Comparison of ENCODE assay signal across 22 cellular contexts in genomic region chr16:89455692-89456091, GRCh38. TPM values are rescaled to one million over a fixed set of nuclear protein-coding genes. Genes with fewer than 3 reads are reported as not detected.
DNase-seq lines count a peak whose midpoint lies in the region; ATAC-seq and TF ChIP-seq lines count a peak whose summit lies in the region.
"Had no signal": no experiment of that assay in that cellular context is flagged by ENCODE, and none has a peak within 500 bp of the region (broad histone marks: within the 10 kb centered on the region; RNA-seq: fewer than 3 reads in every experiment).

No MANE protein-coding gene starts in this region.

- no peaks in the 10 kb centered on the region for H3K27me3 Mint-ChIP-seq in activated CD4-positive, alpha-beta T cell treated with anti-CD3 and anti-CD28 coated beads, Interleukin-2, amount 10 ng/mL, durations not matched to agents 7 days and 5 days
- H3K27me3 Mint-ChIP-seq in CD8-positive, alpha-beta T cell (ENCODE audit: low read depth) = no peaks in the 10 kb centered on the region
- no peaks in the 10 kb centered on the region for H3K27me3 Mint-ChIP-seq in activated T-helper 17 cell treated with anti-CD3 and anti-CD28 coated beads, Interleukin-2, amount 50 U/mL, for 72 hours
- H3K27me3 Mint-ChIP-seq in naive B cell = peaks cover 0 to 3% (median 0%) of the 10 kb centered on the region in 3 donors

- H3K4me3 ChIP-seq in CD8-positive, alpha-beta T cell (ENCODE audit: low read depth, low read length) = no peak overlapping the region
- no peak overlapping the region for H3K4me3 ChIP-seq in mucosa of descending colon
- H3K4me3 ChIP-seq: heart right ventricle, MG63, right lobe of liver had no signal

- CTCF ChIA-PET in activated CD4-positive, alpha-beta T cell treated with anti-CD3 and anti-CD28 coated beads, Interleukin-2, amount 10 ng/mL, durations not matched to agents 7 days and 5 days (lab: Charles Lee) = interaction anchor here (0.6 to 1.2 kb wide), 6 partner anchors 29 to 1025 kb away, joined by 3 to 4 read pairs (median 3); no protein-coding TSS in a partner anchor
- CTCF ChIA-PET in CD8-positive, alpha-beta T cell (lab: Charles Lee) = interaction anchor here (0.7 to 3.1 kb wide), 3 partner anchors 9 to 493 kb away, joined by 3 to 10 read pairs (median 6); partner anchors contain the start of gene DEF8

- H3K9me3 Mint-ChIP-seq in activated CD4-positive, alpha-beta T cell treated with anti-CD3 and anti-CD28 coated beads, Interleukin-2, amount 10 ng/mL, durations not matched to agents 7 days and 5 days = no peaks in the 10 kb centered on the region
- H3K9me3 Mint-ChIP-seq in CD8-positive, alpha-beta T cell = no peaks in the 10 kb centered on the region
- H3K9me3 Mint-ChIP-seq in activated T-helper 17 cell treated with anti-CD3 and anti-CD28 coated beads, Interleukin-2, amount 50 U/mL, for 72 hours = no peaks in the 10 kb centered on the region
- H3K9me3 Mint-ChIP-seq in naive B cell = peaks cover 0 to 3% (median 0%) of the 10 kb centered on the region in 7 donors

- POLR2A ChIA-PET in activated CD4-positive, alpha-beta T cell treated with anti-CD3 and anti-CD28 coated beads, Interleukin-2, amount 10 ng/mL, durations not matched to agents 7 days and 5 days (lab: Charles Lee) = no interaction called here
- POLR2A ChIA-PET in CD8-positive, alpha-beta T cell (lab: Charles Lee) = interaction anchor here (0.7 to 1.7 kb wide), 8 partner anchors 10 to 137 kb away, joined by 3 to 4 read pairs (median 3); no protein-coding TSS in a partner anchor

- H3K4me1 Mint-ChIP-seq in activated CD4-positive, alpha-beta T cell treated with anti-CD3 and anti-CD28 coated beads, Interleukin-2, amount 10 ng/mL, durations not matched to agents 7 days and 5 days = peaks cover 75% of the 10 kb centered on the region
- peaks cover 75% of the 10 kb centered on the region for H3K4me1 Mint-ChIP-seq in CD8-positive, alpha-beta T cell (ENCODE audit: low read depth)
- H3K4me1 Mint-ChIP-seq in activated T-helper 17 cell treated with anti-CD3 and anti-CD28 coated beads, Interleukin-2, amount 50 U/mL, for 72 hours = peaks cover 42% of the 10 kb centered on the region
- peaks cover 35 to 71% (median 57%) of the 10 kb centered on the region in 3 donors for H3K4me1 Mint-ChIP-seq in naive B cell

- H3K4me1 ChIP-seq in CD8-positive, alpha-beta T cell (ENCODE audit: insufficient read depth, low read length) = peaks cover 79% of the 10 kb centered on the region
- H3K4me1 ChIP-seq in mucosa of descending colon (ENCODE audit: low read depth) = peaks cover 25% of the 10 kb centered on the region

- intact Hi-C loops in CD8-positive, alpha-beta T cell (cut with DNase I, micrococcal nuclease) = loop anchor here in 1 of 2 experiments (2.0 kb wide), 1 partner anchor 29 kb away; no protein-coding TSS in a partner anchor
- intact Hi-C loops in mucosa of descending colon (cut with DNase I, micrococcal nuclease) = no loop called here

- H3K27me3 ChIP-seq in CD8-positive, alpha-beta T cell (ENCODE audit: insufficient read depth, low read length) = no peaks in the 10 kb centered on the region
- H3K27me3 ChIP-seq: BE2C, heart right ventricle, MG63, right lobe of liver had no signal

- no peak for TF ChIP-seq CTCF in CD8-positive, alpha-beta T cell (IDR thresholded peaks at IDR 0.05)
- TF ChIP-seq CTCF in mucosa of descending colon (IDR thresholded peaks at IDR 0.05) = no peak

- H3K27ac ChIP-seq in CD8-positive, alpha-beta T cell (ENCODE audit: low read depth, low read length) = no peak overlapping the region
- H3K27ac ChIP-seq: heart right ventricle, right lobe of liver had no signal

- no peak overlapping the region for H3K4me3 Mint-ChIP-seq in activated CD4-positive, alpha-beta T cell treated with anti-CD3 and anti-CD28 coated beads, Interleukin-2, amount 10 ng/mL, durations not matched to agents 7 days and 5 days
- H3K4me3 Mint-ChIP-seq in CD8-positive, alpha-beta T cell = peak overlapping the region; percentile 42
- peak overlapping the region; percentile 2 for H3K4me3 Mint-ChIP-seq in activated T-helper 17 cell treated with anti-CD3 and anti-CD28 coated beads, Interleukin-2, amount 50 U/mL, for 72 hours
- H3K4me3 Mint-ChIP-seq in naive B cell = no peak overlapping the region
- H3K4me3 Mint-ChIP-seq: nephron progenitor cell had no signal

- no peak for ATAC-seq in CD8-positive, alpha-beta T cell
- no peak for ATAC-seq in activated T-helper 17 cell treated with anti-CD3 and anti-CD28 coated beads, Interleukin-2, amount 50 U/mL, for 72 hours (replicated peaks)
- ATAC-seq in naive B cell (ENCODE audit: low read depth in 2 of 2) (no peak), GM18870 (IDR thresholded peaks at IDR 0.05; ENCODE audit: unreplicated experiment) (no peak), mucosa of descending colon (no peak)
- ATAC-seq: heart right ventricle, left cardiac atrium had no signal

- DNase-seq in activated CD4-positive, alpha-beta T cell treated with anti-CD3 and anti-CD28 coated beads, Interleukin-2, amount 10 ng/mL, durations not matched to agents 7 days and 5 days = no peak
- DNase-seq in activated CD4-positive, alpha-beta T cell treated with anti-CD3 and anti-CD28 coated beads, Interleukin-2, amount 50 U/mL, for 48 hours = no peak
- no peak for DNase-seq in CD8-positive, alpha-beta T cell
- DNase-seq in naive B cell = no peak
- DNase-seq in KG1 (lab: John Stamatoyannopoulos, UW) = no peak
- no peak for DNase-seq in mucosa of descending colon
- DNase-seq: activated CD4-positive, CD25-positive, alpha-beta regulatory T cell treated with anti-CD3 and anti-CD28 coated beads, Interleukin-2, amount 50 U/mL, for 72 hours; activated effector memory CD4-positive, alpha-beta T cell treated with Interleukin-2 at 50 U/mL for 16 hours; BE2C; GOT3; heart right ventricle; left cardiac atrium; mesendoderm; MG63; NCI-H1436; NCI-H510A treated with DMSO at 0.1 percent for 48 hours; nephron progenitor cell; right lobe of liver; RPMI8226; stimulated activated CD4-positive, alpha-beta T cell treated with anti-CD3 and anti-CD28 coated beads, Interleukin-15, amount 100 ng/mL, for 24 hours had no signal

- no peaks in the 10 kb centered on the region for H3K36me3 ChIP-seq in CD8-positive, alpha-beta T cell (ENCODE audit: insufficient read depth, low read length)
- no peaks in the 10 kb centered on the region for H3K36me3 ChIP-seq in mucosa of descending colon (ENCODE audit: low read depth)
- H3K36me3 ChIP-seq: heart right ventricle, MG63, right lobe of liver had no signal

- peak overlapping the region; percentile 76 for H3K27ac Mint-ChIP-seq in activated CD4-positive, alpha-beta T cell treated with anti-CD3 and anti-CD28 coated beads, Interleukin-2, amount 10 ng/mL, durations not matched to agents 7 days and 5 days
- peak overlapping the region; percentile 49 for H3K27ac Mint-ChIP-seq in CD8-positive, alpha-beta T cell
- peak overlapping the region; percentile 32 for H3K27ac Mint-ChIP-seq in activated T-helper 17 cell treated with anti-CD3 and anti-CD28 coated beads, Interleukin-2, amount 50 U/mL, for 72 hours
- peak overlapping the region in 4 of 6 donors; percentile 37 to 89 (median 64) for H3K27ac Mint-ChIP-seq in naive B cell

- H3K36me3 Mint-ChIP-seq in activated CD4-positive, alpha-beta T cell treated with anti-CD3 and anti-CD28 coated beads, Interleukin-2, amount 10 ng/mL, durations not matched to agents 7 days and 5 days (ENCODE audit: low read depth) = peaks cover 21% of the 10 kb centered on the region
- peaks cover 18% of the 10 kb centered on the region for H3K36me3 Mint-ChIP-seq in CD8-positive, alpha-beta T cell
- peaks cover 23% of the 10 kb centered on the region for H3K36me3 Mint-ChIP-seq in activated T-helper 17 cell treated with anti-CD3 and anti-CD28 coated beads, Interleukin-2, amount 50 U/mL, for 72 hours (ENCODE audit: low read depth)
- H3K36me3 Mint-ChIP-seq in naive B cell = peaks cover 0 to 1% of the 10 kb centered on the region in 2 donors

- H3K9me3 ChIP-seq in CD8-positive, alpha-beta T cell (ENCODE audit: low read length) = no peaks in the 10 kb centered on the region
- H3K9me3 ChIP-seq in mucosa of descending colon = no peaks in the 10 kb centered on the region
- H3K9me3 ChIP-seq: BE2C, heart right ventricle, MG63, right lobe of liver had no signal

RNA-seq across cellular contexts. Expression of gene ANKRD11, which starts 34.7 kb away (rescaled TPM):
- total RNA-seq in activated CD4-positive, alpha-beta T cell treated with anti-CD3 and anti-CD28 coated beads, Interleukin-2, amount 10 ng/mL, durations not matched to agents 7 days and 5 days = 100 to 1,000 TPM; 158 to 178 TPM
- 100 to 1,000 TPM; 257 to 260 TPM for total RNA-seq in CD8-positive, alpha-beta T cell
- 100 to 1,000 TPM; 166 to 178 TPM for total RNA-seq in activated T-helper 17 cell treated with anti-CD3 and anti-CD28 coated beads, Interleukin-2, amount 50 U/mL, for 72 hours
- polyA plus RNA-seq in naive B cell (ENCODE audit: low read depth in 6 of 6) = 10 to 100 TPM in 3 of 6 donors, 1 to 10 TPM in 2, under 1 TPM in 1; 0.78 to 24.8 (median 10.1) TPM
- total RNA-seq in mucosa of descending colon = 100 to 1,000 TPM; 125 to 127 (median 127) TPM

RNA-seq across cellular contexts. Expression of gene SPG7, which starts 52.5 kb away (rescaled TPM):
- total RNA-seq in activated CD4-positive, alpha-beta T cell treated with anti-CD3 and anti-CD28 coated beads, Interleukin-2, amount 10 ng/mL, durations not matched to agents 7 days and 5 days = 100 to 1,000 TPM in 1 of 2 experiments, 10 to 100 TPM in 1; 88.3 to 101 TPM
- total RNA-seq in CD8-positive, alpha-beta T cell = 100 to 1,000 TPM; 159 to 180 TPM
- 100 to 1,000 TPM; 115 to 135 TPM for total RNA-seq in activated T-helper 17 cell treated with anti-CD3 and anti-CD28 coated beads, Interleukin-2, amount 50 U/mL, for 72 hours
- polyA plus RNA-seq in naive B cell (ENCODE audit: low read depth in 6 of 6) = 10 to 100 TPM; 34.8 to 54.1 (median 40.0) TPM
- 100 to 1,000 TPM; 112 to 137 (median 121) TPM for total RNA-seq in mucosa of descending colon

Comparison
In these comparisons a context has a peak if more than half of its experiments do, and no peak if none do; other contexts are left out.
1. H3K4me3 Mint-ChIP-seq: peak in CD8-positive, alpha-beta T cell (single experiment) and activated T-helper 17 cell treated with anti-CD3 and anti-CD28 coated beads, Interleukin-2, amount 50 U/mL, for 72 hours (single experiment); none in activated CD4-positive, alpha-beta T cell treated with anti-CD3 and anti-CD28 coated beads, Interleukin-2, amount 10 ng/mL, durations not matched to agents 7 days and 5 days (single experiment) and naive B cell (0 of 8).
2. Peak in every context shown above with its lines, with median percentiles within 50 percentile points of each other: H3K27ac Mint-ChIP-seq.